ENCODE assay signal across 1 cellular context in the genomic region with DNA sequence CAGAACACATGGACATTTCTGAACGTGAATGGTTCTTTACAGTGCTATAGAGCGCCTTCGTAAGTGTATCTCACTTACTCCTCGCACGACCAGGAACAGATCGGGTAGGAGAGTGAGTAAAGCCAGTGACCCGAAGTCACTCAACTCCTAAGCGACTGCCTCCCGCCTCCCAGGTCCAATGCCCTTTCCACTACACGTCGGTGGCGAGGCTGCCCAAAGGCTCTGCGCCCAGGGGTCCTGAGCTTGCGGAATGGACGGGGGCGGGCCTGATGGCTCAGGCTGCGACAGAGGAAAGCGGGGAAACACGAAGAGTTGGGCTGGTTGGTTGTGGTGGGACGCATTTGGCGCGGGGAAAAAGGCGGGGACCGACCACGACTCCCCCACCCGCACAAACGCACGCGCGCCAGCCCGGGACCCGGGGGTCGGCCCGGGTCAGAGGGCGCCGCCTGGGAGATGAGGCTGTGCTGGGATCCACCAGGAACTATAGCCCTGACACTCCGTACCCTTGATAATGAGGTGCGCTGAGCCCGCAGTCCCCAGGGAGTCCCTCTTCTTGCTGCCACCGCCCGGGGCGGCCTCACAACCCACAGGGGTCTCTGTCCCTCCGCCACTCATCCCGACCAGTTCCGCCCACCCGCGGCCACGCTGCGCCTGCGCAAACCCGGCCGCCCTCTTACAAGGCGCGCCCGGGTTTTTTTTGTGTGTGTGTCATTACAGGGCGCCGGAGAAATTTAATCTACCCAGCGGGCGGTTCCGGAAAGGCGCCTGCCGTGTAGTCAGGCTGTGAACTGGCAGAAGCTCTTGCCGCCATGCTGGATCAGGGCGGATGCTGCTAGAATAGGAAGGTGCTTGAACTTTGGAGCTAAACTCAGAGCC.
TF ChIP-seq lines count a peak whose summit lies in the region.

A gene with protein sequence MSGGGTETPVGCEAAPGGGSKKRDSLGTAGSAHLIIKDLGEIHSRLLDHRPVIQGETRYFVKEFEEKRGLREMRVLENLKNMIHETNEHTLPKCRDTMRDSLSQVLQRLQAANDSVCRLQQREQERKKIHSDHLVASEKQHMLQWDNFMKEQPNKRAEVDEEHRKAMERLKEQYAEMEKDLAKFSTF (minus strand): TSS at position 628 of the 876 bp plus-strand sequence. CDS start 13 bp downstream, at position 615.

TF ChIP-seq in GM23338, 12 proteins besides CTCF, POLR2A, EP300 and RAD21:
- TF ChIP-seq JUNB (IDR thresholded peaks at IDR 0.05; ENCODE audit: unreplicated experiment) (no peak), NANOG (IDR thresholded peaks at IDR 0.05; ENCODE audit: borderline replicate concordance) (no peak), ZNF114 (CRISPR knock-in tag; IDR thresholded peaks at IDR 0.05) (no peak), EZH2 (IDR thresholded peaks at IDR 0.05; ENCODE audit: low read depth, unreplicated experiment) (no peak), POLR2AphosphoS5 (IDR thresholded peaks at IDR 0.05; ENCODE audit: low read depth) (peak; percentile 81), STAT1 (IDR thresholded peaks at IDR 0.05; ENCODE audit: unreplicated experiment) (no peak), ZNF331 (CRISPR knock-in tag; IDR thresholded peaks at IDR 0.05; ENCODE audit: low read depth) (no peak), EZH2phosphoT487 (IDR thresholded peaks at IDR 0.05; ENCODE audit: unreplicated experiment) (no peak), CREB1 (CRISPR knock-in tag; IDR thresholded peaks at IDR 0.05; ENCODE audit: low read depth) (peak; percentile 98)
- TF ChIP-seq, protein P1, sequence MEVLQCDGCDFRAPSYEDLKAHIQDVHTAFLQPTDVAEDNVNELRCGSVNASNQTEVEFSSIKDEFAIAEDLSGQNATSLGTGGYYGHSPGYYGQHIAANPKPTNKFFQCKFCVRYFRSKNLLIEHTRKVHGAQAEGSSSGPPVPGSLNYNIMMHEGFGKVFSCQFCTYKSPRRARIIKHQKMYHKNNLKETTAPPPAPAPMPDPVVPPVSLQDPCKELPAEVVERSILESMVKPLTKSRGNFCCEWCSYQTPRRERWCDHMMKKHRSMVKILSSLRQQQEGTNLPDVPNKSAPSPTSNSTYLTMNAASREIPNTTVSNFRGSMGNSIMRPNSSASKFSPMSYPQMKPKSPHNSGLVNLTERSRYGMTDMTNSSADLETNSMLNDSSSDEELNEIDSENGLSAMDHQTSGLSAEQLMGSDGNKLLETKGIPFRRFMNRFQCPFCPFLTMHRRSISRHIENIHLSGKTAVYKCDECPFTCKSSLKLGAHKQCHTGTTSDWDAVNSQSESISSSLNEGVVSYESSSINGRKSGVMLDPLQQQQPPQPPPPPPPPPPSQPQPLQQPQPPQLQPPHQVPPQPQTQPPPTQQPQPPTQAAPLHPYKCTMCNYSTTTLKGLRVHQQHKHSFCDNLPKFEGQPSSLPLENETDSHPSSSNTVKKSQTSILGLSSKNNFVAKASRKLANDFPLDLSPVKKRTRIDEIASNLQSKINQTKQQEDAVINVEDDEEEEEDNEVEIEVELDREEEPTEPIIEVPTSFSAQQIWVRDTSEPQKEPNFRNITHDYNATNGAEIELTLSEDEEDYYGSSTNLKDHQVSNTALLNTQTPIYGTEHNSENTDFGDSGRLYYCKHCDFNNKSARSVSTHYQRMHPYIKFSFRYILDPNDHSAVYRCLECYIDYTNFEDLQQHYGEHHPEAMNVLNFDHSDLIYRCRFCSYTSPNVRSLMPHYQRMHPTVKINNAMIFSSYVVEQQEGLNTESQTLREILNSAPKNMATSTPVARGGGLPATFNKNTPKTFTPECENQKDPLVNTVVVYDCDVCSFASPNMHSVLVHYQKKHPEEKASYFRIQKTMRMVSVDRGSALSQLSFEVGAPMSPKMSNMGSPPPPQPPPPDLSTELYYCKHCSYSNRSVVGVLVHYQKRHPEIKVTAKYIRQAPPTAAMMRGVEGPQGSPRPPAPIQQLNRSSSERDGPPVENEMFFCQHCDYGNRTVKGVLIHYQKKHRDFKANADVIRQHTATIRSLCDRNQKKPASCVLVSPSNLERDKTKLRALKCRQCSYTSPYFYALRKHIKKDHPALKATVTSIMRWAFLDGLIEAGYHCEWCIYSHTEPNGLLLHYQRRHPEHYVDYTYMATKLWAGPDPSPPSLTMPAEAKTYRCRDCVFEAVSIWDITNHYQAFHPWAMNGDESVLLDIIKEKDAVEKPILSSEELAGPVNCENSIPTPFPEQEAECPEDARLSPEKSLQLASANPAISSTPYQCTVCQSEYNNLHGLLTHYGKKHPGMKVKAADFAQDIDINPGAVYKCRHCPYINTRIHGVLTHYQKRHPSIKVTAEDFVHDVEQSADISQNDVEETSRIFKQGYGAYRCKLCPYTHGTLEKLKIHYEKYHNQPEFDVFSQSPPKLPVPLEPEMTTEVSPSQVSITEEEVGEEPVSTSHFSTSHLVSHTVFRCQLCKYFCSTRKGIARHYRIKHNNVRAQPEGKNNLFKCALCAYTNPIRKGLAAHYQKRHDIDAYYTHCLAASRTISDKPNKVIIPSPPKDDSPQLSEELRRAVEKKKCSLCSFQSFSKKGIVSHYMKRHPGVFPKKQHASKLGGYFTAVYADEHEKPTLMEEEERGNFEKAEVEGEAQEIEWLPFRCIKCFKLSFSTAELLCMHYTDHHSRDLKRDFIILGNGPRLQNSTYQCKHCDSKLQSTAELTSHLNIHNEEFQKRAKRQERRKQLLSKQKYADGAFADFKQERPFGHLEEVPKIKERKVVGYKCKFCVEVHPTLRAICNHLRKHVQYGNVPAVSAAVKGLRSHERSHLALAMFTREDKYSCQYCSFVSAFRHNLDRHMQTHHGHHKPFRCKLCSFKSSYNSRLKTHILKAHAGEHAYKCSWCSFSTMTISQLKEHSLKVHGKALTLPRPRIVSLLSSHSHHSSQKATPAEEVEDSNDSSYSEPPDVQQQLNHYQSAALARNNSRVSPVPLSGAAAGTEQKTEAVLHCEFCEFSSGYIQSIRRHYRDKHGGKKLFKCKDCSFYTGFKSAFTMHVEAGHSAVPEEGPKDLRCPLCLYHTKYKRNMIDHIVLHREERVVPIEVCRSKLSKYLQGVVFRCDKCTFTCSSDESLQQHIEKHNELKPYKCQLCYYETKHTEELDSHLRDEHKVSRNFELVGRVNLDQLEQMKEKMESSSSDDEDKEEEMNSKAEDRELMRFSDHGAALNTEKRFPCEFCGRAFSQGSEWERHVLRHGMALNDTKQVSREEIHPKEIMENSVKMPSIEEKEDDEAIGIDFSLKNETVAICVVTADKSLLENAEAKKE (CRISPR knock-in tag; IDR thresholded peaks at IDR 0.05) = no peak
- TF ChIP-seq, protein P2, sequence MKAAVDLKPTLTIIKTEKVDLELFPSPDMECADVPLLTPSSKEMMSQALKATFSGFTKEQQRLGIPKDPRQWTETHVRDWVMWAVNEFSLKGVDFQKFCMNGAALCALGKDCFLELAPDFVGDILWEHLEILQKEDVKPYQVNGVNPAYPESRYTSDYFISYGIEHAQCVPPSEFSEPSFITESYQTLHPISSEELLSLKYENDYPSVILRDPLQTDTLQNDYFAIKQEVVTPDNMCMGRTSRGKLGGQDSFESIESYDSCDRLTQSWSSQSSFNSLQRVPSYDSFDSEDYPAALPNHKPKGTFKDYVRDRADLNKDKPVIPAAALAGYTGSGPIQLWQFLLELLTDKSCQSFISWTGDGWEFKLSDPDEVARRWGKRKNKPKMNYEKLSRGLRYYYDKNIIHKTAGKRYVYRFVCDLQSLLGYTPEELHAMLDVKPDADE (IDR thresholded peaks at IDR 0.05) = peak; percentile 95
- TF ChIP-seq, protein P3, sequence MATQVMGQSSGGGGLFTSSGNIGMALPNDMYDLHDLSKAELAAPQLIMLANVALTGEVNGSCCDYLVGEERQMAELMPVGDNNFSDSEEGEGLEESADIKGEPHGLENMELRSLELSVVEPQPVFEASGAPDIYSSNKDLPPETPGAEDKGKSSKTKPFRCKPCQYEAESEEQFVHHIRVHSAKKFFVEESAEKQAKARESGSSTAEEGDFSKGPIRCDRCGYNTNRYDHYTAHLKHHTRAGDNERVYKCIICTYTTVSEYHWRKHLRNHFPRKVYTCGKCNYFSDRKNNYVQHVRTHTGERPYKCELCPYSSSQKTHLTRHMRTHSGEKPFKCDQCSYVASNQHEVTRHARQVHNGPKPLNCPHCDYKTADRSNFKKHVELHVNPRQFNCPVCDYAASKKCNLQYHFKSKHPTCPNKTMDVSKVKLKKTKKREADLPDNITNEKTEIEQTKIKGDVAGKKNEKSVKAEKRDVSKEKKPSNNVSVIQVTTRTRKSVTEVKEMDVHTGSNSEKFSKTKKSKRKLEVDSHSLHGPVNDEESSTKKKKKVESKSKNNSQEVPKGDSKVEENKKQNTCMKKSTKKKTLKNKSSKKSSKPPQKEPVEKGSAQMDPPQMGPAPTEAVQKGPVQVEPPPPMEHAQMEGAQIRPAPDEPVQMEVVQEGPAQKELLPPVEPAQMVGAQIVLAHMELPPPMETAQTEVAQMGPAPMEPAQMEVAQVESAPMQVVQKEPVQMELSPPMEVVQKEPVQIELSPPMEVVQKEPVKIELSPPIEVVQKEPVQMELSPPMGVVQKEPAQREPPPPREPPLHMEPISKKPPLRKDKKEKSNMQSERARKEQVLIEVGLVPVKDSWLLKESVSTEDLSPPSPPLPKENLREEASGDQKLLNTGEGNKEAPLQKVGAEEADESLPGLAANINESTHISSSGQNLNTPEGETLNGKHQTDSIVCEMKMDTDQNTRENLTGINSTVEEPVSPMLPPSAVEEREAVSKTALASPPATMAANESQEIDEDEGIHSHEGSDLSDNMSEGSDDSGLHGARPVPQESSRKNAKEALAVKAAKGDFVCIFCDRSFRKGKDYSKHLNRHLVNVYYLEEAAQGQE (IDR thresholded peaks at IDR 0.05; ENCODE audit: unreplicated experiment) = no peak
